In genomic region chr11:105612766-105613165, GRCh38 we compare ENCODE assay signal across 20 cellular contexts. TPM values are rescaled to one million over a fixed set of nuclear protein-coding genes. Genes with fewer than 3 reads are reported as not detected.
DNase-seq lines count a peak whose midpoint lies in the region; ATAC-seq and TF ChIP-seq lines count a peak whose summit lies in the region.
"Had no signal": no experiment of that assay in that cellular context is flagged by ENCODE, and none has a peak within 500 bp of the region (broad histone marks: within the 10 kb centered on the region; RNA-seq: fewer than 3 reads in every experiment).

No MANE protein-coding gene starts in this region.

- H3K27me3 Mint-ChIP-seq in neural progenitor cell (ENCODE audit: insufficient read depth, low read depth): peaks cover 8% of the 10 kb centered on the region
- peaks cover 40% of the 10 kb centered on the region for H3K27me3 Mint-ChIP-seq in stimulated activated memory B cell treated with anti-CD40 and anti-IgM and Interleukin-4, amounts not matched to agents 10 μg/mL and 1 μg/mL and 100 μg/mL, for 72 hours

- no peak overlapping the region for H3K4me2 ChIP-seq in neural progenitor cell

- no peak overlapping the region for H3K27ac ChIP-seq in neural progenitor cell
- H3K27ac ChIP-seq: heart left ventricle, HL-60, ovary, thyroid gland had no signal

- peaks cover 28% of the 10 kb centered on the region for H3F3A ChIP-seq in neural progenitor cell (ENCODE audit: low read depth)

- peaks cover 29% of the 10 kb centered on the region for H3K4me1 Mint-ChIP-seq in neural progenitor cell
- peaks cover 18% of the 10 kb centered on the region for H3K4me1 Mint-ChIP-seq in stimulated activated memory B cell treated with anti-CD40 and anti-IgM and Interleukin-4, amounts not matched to agents 10 μg/mL and 1 μg/mL and 100 μg/mL, for 72 hours
- H3K4me1 Mint-ChIP-seq: immature natural killer cell had no signal

- DNase-seq in G401 (ENCODE audit: low spot score) (peak; percentile 73), NCI-H69 (lab: John Stamatoyannopoulos, UW) (peak; percentile 68), neural progenitor cell (ENCODE audit: low spot score) (no peak), NCI-H128 (lab: John Stamatoyannopoulos, UW; ENCODE audit: unreplicated experiment) (no peak)
- DNase-seq: activated CD4-positive, alpha-beta T cell treated with anti-CD3 and anti-CD28 coated beads for 36 hours; activated naive CD4-positive, alpha-beta T cell treated with anti-CD3 and anti-CD28 coated beads, Interleukin-2, amount 50 U/mL, for 16 hours; CD4-positive, alpha-beta memory T cell; DMS79; heart left ventricle; immature natural killer cell; NCI-H187; NCI-H510A; ovary; sigmoid colon; thyroid gland had no signal

- H3K4me1 ChIP-seq in endocrine pancreas (ENCODE audit: control insufficient read depth, insufficient read depth, low read length) (no peaks in the 10 kb centered on the region), neural progenitor cell (peaks cover 19% of the 10 kb centered on the region)

- TF ChIP-seq CTCF in neural progenitor cell (IDR thresholded peaks at IDR 0.05): no peak

- H3K9me3 ChIP-seq in endocrine pancreas (ENCODE audit: control insufficient read depth, low read length) (no peaks in the 10 kb centered on the region), neural progenitor cell (ENCODE audit: low read depth) (no peaks in the 10 kb centered on the region)
- H3K9me3 ChIP-seq: heart left ventricle, ovary, sigmoid colon, thyroid gland had no signal

- no peaks in the 10 kb centered on the region for H3K9me3 Mint-ChIP-seq in neural progenitor cell
- no peaks in the 10 kb centered on the region for H3K9me3 Mint-ChIP-seq in stimulated activated memory B cell treated with anti-CD40 and anti-IgM and Interleukin-4, amounts not matched to agents 10 μg/mL and 1 μg/mL and 100 μg/mL, for 72 hours
- H3K9me3 Mint-ChIP-seq: CD4-positive, alpha-beta memory T cell had no signal

- no peak overlapping the region for H2AFZ ChIP-seq in neural progenitor cell (replicated peaks)

- no peaks in the 10 kb centered on the region for H3K36me3 Mint-ChIP-seq in neural progenitor cell
- H3K36me3 Mint-ChIP-seq in stimulated activated memory B cell treated with anti-CD40 and anti-IgM and Interleukin-4, amounts not matched to agents 10 μg/mL and 1 μg/mL and 100 μg/mL, for 72 hours: no peaks in the 10 kb centered on the region
- H3K36me3 Mint-ChIP-seq: CD4-positive, alpha-beta memory T cell had no signal

- ATAC-seq in stimulated activated memory B cell treated with anti-CD40 and anti-IgM and Interleukin-4, amounts not matched to agents 10 μg/mL and 1 μg/mL and 100 μg/mL, for 72 hours: no peak
- ATAC-seq in GM18873 (IDR thresholded peaks at IDR 0.05; ENCODE audit: low FRiP score, unreplicated experiment): no peak
- ATAC-seq: activated CD4-positive, alpha-beta T cell treated with anti-CD3 and anti-CD28 coated beads for 36 hours; heart left ventricle; Right ventricle myocardium inferior had no signal

- H3K9ac ChIP-seq in endocrine pancreas (ENCODE audit: control insufficient read depth, insufficient read depth, low read length) (no peak overlapping the region), neural progenitor cell (no peak overlapping the region)

- in situ Hi-C loops in G401 (cut with HindIII; ENCODE audit: low sequenced_read_pairs): no loop called here

- peak overlapping the region; percentile 81 for H3K4me3 ChIP-seq in endocrine pancreas (ENCODE audit: control insufficient read depth, insufficient read depth, low read length)
- H3K4me3 ChIP-seq in neural progenitor cell: no peak overlapping the region
- H3K4me3 ChIP-seq: heart left ventricle, ovary, thyroid gland had no signal

- no peaks in the 10 kb centered on the region for H4K20me1 ChIP-seq in neural progenitor cell (ENCODE audit: low read depth)

- H3K4me3 Mint-ChIP-seq in neural progenitor cell: peak overlapping the region; percentile 75
- H3K4me3 Mint-ChIP-seq in stimulated activated memory B cell treated with anti-CD40 and anti-IgM and Interleukin-4, amounts not matched to agents 10 μg/mL and 1 μg/mL and 100 μg/mL, for 72 hours: no peak overlapping the region
- H3K4me3 Mint-ChIP-seq: activated CD4-positive, alpha-beta T cell treated with anti-CD3 and anti-CD28 coated beads for 36 hours; immature natural killer cell had no signal

- no peak overlapping the region for H3K27ac Mint-ChIP-seq in neural progenitor cell
- no peak overlapping the region for H3K27ac Mint-ChIP-seq in stimulated activated memory B cell treated with anti-CD40 and anti-IgM and Interleukin-4, amounts not matched to agents 10 μg/mL and 1 μg/mL and 100 μg/mL, for 72 hours
- H3K27ac Mint-ChIP-seq: activated CD4-positive, alpha-beta T cell treated with anti-CD3 and anti-CD28 coated beads for 36 hours; CD4-positive, alpha-beta memory T cell; immature natural killer cell had no signal

- H3K36me3 ChIP-seq in endocrine pancreas (ENCODE audit: control insufficient read depth, insufficient read depth, low read length): no peaks in the 10 kb centered on the region
- H3K36me3 ChIP-seq in neural progenitor cell: no peaks in the 10 kb centered on the region
- H3K36me3 ChIP-seq: heart left ventricle, ovary, sigmoid colon, thyroid gland had no signal

- H3K79me2 ChIP-seq in neural progenitor cell (ENCODE audit: low read depth): no peaks in the 10 kb centered on the region

- peaks cover 7% of the 10 kb centered on the region for H3K27me3 ChIP-seq in endocrine pancreas (ENCODE audit: control insufficient read depth, insufficient read depth, low read length)
- H3K27me3 ChIP-seq in neural progenitor cell: peaks cover 49% of the 10 kb centered on the region
- H3K27me3 ChIP-seq: ovary, thyroid gland had no signal

RNA-seq across cellular contexts. Expression of gene GRIA4, which starts 2.9 kb away (rescaled TPM):
- not detected in 2 replicates for total RNA-seq in G401 (2014; rRNA removed; shearing (Covaris generic))
- 3.1 and 3.7 TPM in 2 replicates for total RNA-seq in neural progenitor cell (ENCODE audit: low replicate concordance)
- total RNA-seq: activated CD4-positive, alpha-beta T cell treated with anti-CD3 and anti-CD28 coated beads for 36 hours; CD4-positive, alpha-beta memory T cell; Right ventricle myocardium inferior had no signal

Comparison
In these comparisons a context has a peak if more than half of its experiments do, and no peak if none do; other contexts are left out.
1. DNase-seq: peak in G401 (single experiment) and NCI-H69 (single experiment); none in neural progenitor cell (single experiment) and NCI-H128 (single experiment).